Comparison of ENCODE assay signal across 26 cellular contexts in genomic region chr19:43586346-43586745, GRCh38. TPM values are rescaled to one million over a fixed set of nuclear protein-coding genes. Genes with fewer than 3 reads are reported as not detected.
"Had no signal": no experiment of that assay in that cellular context is flagged by ENCODE, and none has a peak within 500 bp of the region (broad histone marks: within the 10 kb centered on the region; RNA-seq: fewer than 3 reads in every experiment).

No MANE protein-coding gene starts in this region.

- ATAC-seq: activated T-helper 17 cell treated with anti-CD3 and anti-CD28 coated beads, Interleukin-2, amount 50 U/mL, for 72 hours; Panc1; Right ventricle myocardium inferior; WTC11 had no signal

- H3K27ac Mint-ChIP-seq: activated CD4-positive, alpha-beta memory T cell treated with anti-CD3 and anti-CD28 coated beads for 36 hours; activated CD4-positive, alpha-beta T cell treated with anti-CD3 and anti-CD28 coated beads, Interleukin-2, amount 10 ng/mL, durations not matched to agents 7 days and 5 days; activated naive CD4-positive, alpha-beta T cell treated with anti-CD3 and anti-CD28 coated beads for 36 hours; T-helper 1 cell treated with Interleukin-12 subunit alpha and Interleukin-12 subunit beta and Interleukin-4 antibody, amounts not matched to agents 30 μg/mL and 1 μg/mL, for 36 hours; WTC11 had no signal

- H3K4me3 Mint-ChIP-seq: activated CD4-positive, alpha-beta memory T cell treated with anti-CD3 and anti-CD28 coated beads for 36 hours; activated CD4-positive, alpha-beta T cell treated with anti-CD3 and anti-CD28 coated beads, Interleukin-2, amount 10 ng/mL, durations not matched to agents 7 days and 5 days; activated naive CD4-positive, alpha-beta T cell treated with anti-CD3 and anti-CD28 coated beads for 36 hours; activated T-helper 17 cell treated with anti-CD3 and anti-CD28 coated beads, Interleukin-2, amount 50 U/mL, for 72 hours; T-helper 1 cell treated with Interleukin-12 subunit alpha and Interleukin-12 subunit beta and Interleukin-4 antibody, amounts not matched to agents 30 μg/mL and 1 μg/mL, for 36 hours; WTC11 had no signal

- H3K9me3 Mint-ChIP-seq: activated CD4-positive, alpha-beta memory T cell treated with anti-CD3 and anti-CD28 coated beads for 36 hours; activated CD4-positive, alpha-beta T cell treated with anti-CD3 and anti-CD28 coated beads, Interleukin-2, amount 10 ng/mL, durations not matched to agents 7 days and 5 days; activated naive CD4-positive, alpha-beta T cell treated with anti-CD3 and anti-CD28 coated beads for 36 hours; activated T-helper 17 cell treated with anti-CD3 and anti-CD28 coated beads, Interleukin-2, amount 50 U/mL, for 72 hours; T-helper 1 cell treated with Interleukin-12 subunit alpha and Interleukin-12 subunit beta and Interleukin-4 antibody, amounts not matched to agents 30 μg/mL and 1 μg/mL, for 36 hours; WTC11 had no signal

- H3K27ac ChIP-seq: breast epithelium, SJCRH30 had no signal

- DNase-seq: activated CD4-positive, alpha-beta memory T cell treated with anti-CD3 and anti-CD28 coated beads for 36 hours; activated CD4-positive, alpha-beta T cell treated with anti-CD3 and anti-CD28 coated beads for 1 hour; activated CD4-positive, alpha-beta T cell treated with anti-CD3 and anti-CD28 coated beads, Interleukin-2, amount 10 ng/mL, durations not matched to agents 7 days and 5 days; activated gamma-delta T cell; activated naive CD4-positive, alpha-beta T cell treated with anti-CD3 and anti-CD28 coated beads for 36 hours; activated T-cell treated with anti-CD3 and anti-CD28 coated beads for 4 hours; activated T-cell treated with anti-CD3 and anti-CD28 coated beads, Interleukin-2, amount 50 U/mL, for 48 hours; aorta; central memory CD4-positive, alpha-beta T cell; NCI-H1105 treated with DMSO at 0.1 percent for 48 hours; NCI-H1436 treated with DMSO at 0.1 percent for 48 hours; NCI-H187; NCI-H2081 treated with DMSO at 0.1 percent for 48 hours; NCI-H526; NCI-H774; NK-92 treated with Interleukin-12 subunit alpha and Interleukin-12 subunit beta, amount 100 ng/mL, for 24 hours; OCI-M1; RPMI8226; SJCRH30 had no signal

- H3K27me3 Mint-ChIP-seq: activated CD4-positive, alpha-beta memory T cell treated with anti-CD3 and anti-CD28 coated beads for 36 hours; activated CD4-positive, alpha-beta T cell treated with anti-CD3 and anti-CD28 coated beads, Interleukin-2, amount 10 ng/mL, durations not matched to agents 7 days and 5 days; activated T-helper 17 cell treated with anti-CD3 and anti-CD28 coated beads, Interleukin-2, amount 50 U/mL, for 72 hours had no signal

RNA-seq across cellular contexts. Expression of gene PINLYP, which starts 10.7 kb away (rescaled TPM):
- total RNA-seq: NCI-H460 had no signal
